In genomic region chr19:2618611-2619010, GRCh38 we compare ENCODE assay signal across 8 cellular contexts.
DNase-seq lines count a peak whose midpoint lies in the region; ATAC-seq and TF ChIP-seq lines count a peak whose summit lies in the region.

No MANE protein-coding gene starts in this region.

- DNase-seq in GM23248 (peak; percentile 75), T follicular helper cell (ENCODE audit: low read depth) (peak; percentile 36), naive B cell (peak; percentile 77), upper lobe of right lung (peak; percentile 93), NCI-H2227 (lab: John Stamatoyannopoulos, UW; ENCODE audit: unreplicated experiment) (no peak), type B pancreatic cell (ENCODE audit: extremely low spot score, unreplicated experiment) (no peak), NCI-H128 (lab: John Stamatoyannopoulos, UW; ENCODE audit: unreplicated experiment) (no peak)
- peak; percentile 88 for DNase-seq in activated naive CD8-positive, alpha-beta T cell treated with anti-CD3 and anti-CD28 coated beads, Interleukin-2, amount 50 U/mL, for 24 hours

- H3K4me1 ChIP-seq in GM23248 (ENCODE audit: insufficient read depth), result peaks cover 8% of the 10 kb centered on the region; the same call in 1 of the 2 replicates
- H3K4me1 ChIP-seq in upper lobe of right lung, result peaks cover 55% of the 10 kb centered on the region

- peak overlapping the region; percentile 62 for H3K4me3 Mint-ChIP-seq in activated naive CD8-positive, alpha-beta T cell treated with anti-CD3 and anti-CD28 coated beads, Interleukin-2, amount 50 U/mL, for 24 hours
- H3K4me3 Mint-ChIP-seq in naive B cell (peak overlapping the region; percentile 67 to 93 (median 86)), type B pancreatic cell (no peak overlapping the region)

- H3K4me2 ChIP-seq in GM23248 (ENCODE audit: unreplicated experiment), result no peak overlapping the region

- H3K79me2 ChIP-seq in GM23248 (ENCODE audit: insufficient read depth), result no peaks in the 10 kb centered on the region

- no peak overlapping the region for H2AFZ ChIP-seq in GM23248

- H3K4me1 Mint-ChIP-seq in activated naive CD8-positive, alpha-beta T cell treated with anti-CD3 and anti-CD28 coated beads, Interleukin-2, amount 50 U/mL, for 24 hours, result peaks cover 70% of the 10 kb centered on the region
- peaks cover 66 to 96% (median 92%) of the 10 kb centered on the region in 3 donors for H3K4me1 Mint-ChIP-seq in naive B cell
- H3K4me1 Mint-ChIP-seq in type B pancreatic cell (ENCODE audit: unreplicated experiment), result peaks cover 4% of the 10 kb centered on the region

- 66 to 70% methylated on average over 10 of the region's 10 CpGs for WGBS in GM23248 (ENCODE audit: low coverage in 1 of 2, low lambda C conversion rate in 2 of 2, missing lambda C conversion rate in 2 of 2), 2 experiments

- H3K27ac Mint-ChIP-seq in activated naive CD8-positive, alpha-beta T cell treated with anti-CD3 and anti-CD28 coated beads, Interleukin-2, amount 50 U/mL, for 24 hours, result peak overlapping the region; percentile 91
- H3K27ac Mint-ChIP-seq in naive B cell (peak overlapping the region; percentile 92 to 99 (median 96)), type B pancreatic cell (no peak overlapping the region)

- TF ChIP-seq CTCF in upper lobe of right lung (IDR thresholded peaks at IDR 0.05) (no peak), type B pancreatic cell (conservative IDR thresholded peaks at IDR 0.05) (no peak)

- no peak overlapping the region for H3K27ac ChIP-seq in GM23248
- H3K27ac ChIP-seq in upper lobe of right lung, result peak overlapping the region; percentile 56

- H3K4me3 ChIP-seq in GM23248 (no peak overlapping the region), upper lobe of right lung (no peak overlapping the region)

- H3K9me3 ChIP-seq in GM23248 (ENCODE audit: low read depth) (no peaks in the 10 kb centered on the region), upper lobe of right lung (no peaks in the 10 kb centered on the region)

- no peaks in the 10 kb centered on the region for H3K27me3 ChIP-seq in GM23248 (replicated peaks; ENCODE audit: insufficient read depth)
- H3K27me3 ChIP-seq in upper lobe of right lung, result no peaks in the 10 kb centered on the region

- H3K9ac ChIP-seq in GM23248, result 0 out of 2 replicates have a peak overlapping the region, but pooled peaks have one; percentile 8

- peak; percentile 38 for ATAC-seq in activated naive CD8-positive, alpha-beta T cell treated with anti-CD3 and anti-CD28 coated beads, Interleukin-2, amount 50 U/mL, for 24 hours
- peak; percentile 37 to 47 for ATAC-seq in naive B cell (ENCODE audit: low read depth in 2 of 2)
- ATAC-seq in upper lobe of right lung, result peak; percentile 77

- intact Hi-C loops in upper lobe of right lung (cut with DNase I), result loop anchor here (10.0 kb wide), 1 partner anchor 144 kb away; the partner anchor contains the start of gene GADD45B

- H4K20me1 ChIP-seq in GM23248 (ENCODE audit: insufficient read depth), result no peaks in the 10 kb centered on the region

- no peaks in the 10 kb centered on the region for H3K36me3 ChIP-seq in GM23248 (ENCODE audit: low read depth)
- no peaks in the 10 kb centered on the region for H3K36me3 ChIP-seq in upper lobe of right lung

- in situ Hi-C loops in GM23248 (cut with MboI), result no loop called here

- no peaks in the 10 kb centered on the region for H3K36me3 Mint-ChIP-seq in activated naive CD8-positive, alpha-beta T cell treated with anti-CD3 and anti-CD28 coated beads, Interleukin-2, amount 50 U/mL, for 24 hours (ENCODE audit: low read depth)
- no peaks in the 10 kb centered on the region for H3K36me3 Mint-ChIP-seq in naive B cell
- H3K36me3 Mint-ChIP-seq in type B pancreatic cell, result no peaks in the 10 kb centered on the region

- no peaks in the 10 kb centered on the region for H3K27me3 Mint-ChIP-seq in activated naive CD8-positive, alpha-beta T cell treated with anti-CD3 and anti-CD28 coated beads, Interleukin-2, amount 50 U/mL, for 24 hours
- H3K27me3 Mint-ChIP-seq in naive B cell (no peaks in the 10 kb centered on the region), type B pancreatic cell (no peaks in the 10 kb centered on the region)

- no peaks in the 10 kb centered on the region for H3F3A ChIP-seq in GM23248 (ENCODE audit: insufficient read depth)

- H3K9me2 ChIP-seq in GM23248 (ENCODE audit: insufficient read depth), result no peaks in the 10 kb centered on the region

- H3K9me3 Mint-ChIP-seq in activated naive CD8-positive, alpha-beta T cell treated with anti-CD3 and anti-CD28 coated beads, Interleukin-2, amount 50 U/mL, for 24 hours, result no peaks in the 10 kb centered on the region
- H3K9me3 Mint-ChIP-seq in naive B cell, result no peaks in the 10 kb centered on the region
- H3K9me3 Mint-ChIP-seq in type B pancreatic cell, result no peaks in the 10 kb centered on the region

Comparison
In these comparisons a context has a peak if more than half of its experiments do, and no peak if none do; other contexts are left out.
1. DNase-seq: peak in GM23248 (single experiment), T follicular helper cell (single experiment), activated naive CD8-positive, alpha-beta T cell treated with anti-CD3 and anti-CD28 coated beads, Interleukin-2, amount 50 U/mL, for 24 hours (single experiment), naive B cell (single experiment) and upper lobe of right lung (single experiment); none in NCI-H2227 (single experiment), type B pancreatic cell (single experiment) and NCI-H128 (single experiment).
2. Peak in every context shown above with its lines, with median percentiles within 50 percentile points of each other: ATAC-seq.